1 cellular context compared by ENCODE assay signal in genomic region chr2:112850588-112850987, GRCh38.
TF ChIP-seq lines count a peak whose summit lies in the region.

No MANE protein-coding gene starts in this region.

TF ChIP-seq in H1, 55 proteins besides CTCF, POLR2A, EP300 and RAD21:
- TF ChIP-seq YY1 (IDR thresholded peaks at IDR 0.05; ENCODE audit: low read depth, low read length) (peak; percentile 83; the same call in 1 of the 2 replicates), POU5F1 (IDR thresholded peaks at IDR 0.05; ENCODE audit: low read depth, low read length) (0 out of 2 replicates have a peak, but pooled peaks have one; percentile 21), CREB1 (IDR thresholded peaks at IDR 0.05) (no peak), MAX (IDR thresholded peaks at IDR 0.05) (peak; percentile 38; the same call in 1 of the 2 replicates), SIX5 (IDR thresholded peaks at IDR 0.05; ENCODE audit: low read depth, low read length) (no peak), TBP (IDR thresholded peaks at IDR 0.05; ENCODE audit: low read depth, low read length) (no peak)
- TF ChIP-seq, protein P1, sequence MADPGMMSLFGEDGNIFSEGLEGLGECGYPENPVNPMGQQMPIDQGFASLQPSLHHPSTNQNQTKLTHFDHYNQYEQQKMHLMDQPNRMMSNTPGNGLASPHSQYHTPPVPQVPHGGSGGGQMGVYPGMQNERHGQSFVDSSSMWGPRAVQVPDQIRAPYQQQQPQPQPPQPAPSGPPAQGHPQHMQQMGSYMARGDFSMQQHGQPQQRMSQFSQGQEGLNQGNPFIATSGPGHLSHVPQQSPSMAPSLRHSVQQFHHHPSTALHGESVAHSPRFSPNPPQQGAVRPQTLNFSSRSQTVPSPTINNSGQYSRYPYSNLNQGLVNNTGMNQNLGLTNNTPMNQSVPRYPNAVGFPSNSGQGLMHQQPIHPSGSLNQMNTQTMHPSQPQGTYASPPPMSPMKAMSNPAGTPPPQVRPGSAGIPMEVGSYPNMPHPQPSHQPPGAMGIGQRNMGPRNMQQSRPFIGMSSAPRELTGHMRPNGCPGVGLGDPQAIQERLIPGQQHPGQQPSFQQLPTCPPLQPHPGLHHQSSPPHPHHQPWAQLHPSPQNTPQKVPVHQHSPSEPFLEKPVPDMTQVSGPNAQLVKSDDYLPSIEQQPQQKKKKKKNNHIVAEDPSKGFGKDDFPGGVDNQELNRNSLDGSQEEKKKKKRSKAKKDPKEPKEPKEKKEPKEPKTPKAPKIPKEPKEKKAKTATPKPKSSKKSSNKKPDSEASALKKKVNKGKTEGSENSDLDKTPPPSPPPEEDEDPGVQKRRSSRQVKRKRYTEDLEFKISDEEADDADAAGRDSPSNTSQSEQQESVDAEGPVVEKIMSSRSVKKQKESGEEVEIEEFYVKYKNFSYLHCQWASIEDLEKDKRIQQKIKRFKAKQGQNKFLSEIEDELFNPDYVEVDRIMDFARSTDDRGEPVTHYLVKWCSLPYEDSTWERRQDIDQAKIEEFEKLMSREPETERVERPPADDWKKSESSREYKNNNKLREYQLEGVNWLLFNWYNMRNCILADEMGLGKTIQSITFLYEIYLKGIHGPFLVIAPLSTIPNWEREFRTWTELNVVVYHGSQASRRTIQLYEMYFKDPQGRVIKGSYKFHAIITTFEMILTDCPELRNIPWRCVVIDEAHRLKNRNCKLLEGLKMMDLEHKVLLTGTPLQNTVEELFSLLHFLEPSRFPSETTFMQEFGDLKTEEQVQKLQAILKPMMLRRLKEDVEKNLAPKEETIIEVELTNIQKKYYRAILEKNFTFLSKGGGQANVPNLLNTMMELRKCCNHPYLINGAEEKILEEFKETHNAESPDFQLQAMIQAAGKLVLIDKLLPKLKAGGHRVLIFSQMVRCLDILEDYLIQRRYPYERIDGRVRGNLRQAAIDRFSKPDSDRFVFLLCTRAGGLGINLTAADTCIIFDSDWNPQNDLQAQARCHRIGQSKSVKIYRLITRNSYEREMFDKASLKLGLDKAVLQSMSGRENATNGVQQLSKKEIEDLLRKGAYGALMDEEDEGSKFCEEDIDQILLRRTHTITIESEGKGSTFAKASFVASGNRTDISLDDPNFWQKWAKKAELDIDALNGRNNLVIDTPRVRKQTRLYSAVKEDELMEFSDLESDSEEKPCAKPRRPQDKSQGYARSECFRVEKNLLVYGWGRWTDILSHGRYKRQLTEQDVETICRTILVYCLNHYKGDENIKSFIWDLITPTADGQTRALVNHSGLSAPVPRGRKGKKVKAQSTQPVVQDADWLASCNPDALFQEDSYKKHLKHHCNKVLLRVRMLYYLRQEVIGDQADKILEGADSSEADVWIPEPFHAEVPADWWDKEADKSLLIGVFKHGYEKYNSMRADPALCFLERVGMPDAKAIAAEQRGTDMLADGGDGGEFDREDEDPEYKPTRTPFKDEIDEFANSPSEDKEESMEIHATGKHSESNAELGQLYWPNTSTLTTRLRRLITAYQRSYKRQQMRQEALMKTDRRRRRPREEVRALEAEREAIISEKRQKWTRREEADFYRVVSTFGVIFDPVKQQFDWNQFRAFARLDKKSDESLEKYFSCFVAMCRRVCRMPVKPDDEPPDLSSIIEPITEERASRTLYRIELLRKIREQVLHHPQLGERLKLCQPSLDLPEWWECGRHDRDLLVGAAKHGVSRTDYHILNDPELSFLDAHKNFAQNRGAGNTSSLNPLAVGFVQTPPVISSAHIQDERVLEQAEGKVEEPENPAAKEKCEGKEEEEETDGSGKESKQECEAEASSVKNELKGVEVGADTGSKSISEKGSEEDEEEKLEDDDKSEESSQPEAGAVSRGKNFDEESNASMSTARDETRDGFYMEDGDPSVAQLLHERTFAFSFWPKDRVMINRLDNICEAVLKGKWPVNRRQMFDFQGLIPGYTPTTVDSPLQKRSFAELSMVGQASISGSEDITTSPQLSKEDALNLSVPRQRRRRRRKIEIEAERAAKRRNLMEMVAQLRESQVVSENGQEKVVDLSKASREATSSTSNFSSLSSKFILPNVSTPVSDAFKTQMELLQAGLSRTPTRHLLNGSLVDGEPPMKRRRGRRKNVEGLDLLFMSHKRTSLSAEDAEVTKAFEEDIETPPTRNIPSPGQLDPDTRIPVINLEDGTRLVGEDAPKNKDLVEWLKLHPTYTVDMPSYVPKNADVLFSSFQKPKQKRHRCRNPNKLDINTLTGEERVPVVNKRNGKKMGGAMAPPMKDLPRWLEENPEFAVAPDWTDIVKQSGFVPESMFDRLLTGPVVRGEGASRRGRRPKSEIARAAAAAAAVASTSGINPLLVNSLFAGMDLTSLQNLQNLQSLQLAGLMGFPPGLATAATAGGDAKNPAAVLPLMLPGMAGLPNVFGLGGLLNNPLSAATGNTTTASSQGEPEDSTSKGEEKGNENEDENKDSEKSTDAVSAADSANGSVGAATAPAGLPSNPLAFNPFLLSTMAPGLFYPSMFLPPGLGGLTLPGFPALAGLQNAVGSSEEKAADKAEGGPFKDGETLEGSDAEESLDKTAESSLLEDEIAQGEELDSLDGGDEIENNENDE (IDR thresholded peaks at IDR 0.05; ENCODE audit: insufficient replicate concordance, low read length): no peak
